In the genomic region with DNA sequence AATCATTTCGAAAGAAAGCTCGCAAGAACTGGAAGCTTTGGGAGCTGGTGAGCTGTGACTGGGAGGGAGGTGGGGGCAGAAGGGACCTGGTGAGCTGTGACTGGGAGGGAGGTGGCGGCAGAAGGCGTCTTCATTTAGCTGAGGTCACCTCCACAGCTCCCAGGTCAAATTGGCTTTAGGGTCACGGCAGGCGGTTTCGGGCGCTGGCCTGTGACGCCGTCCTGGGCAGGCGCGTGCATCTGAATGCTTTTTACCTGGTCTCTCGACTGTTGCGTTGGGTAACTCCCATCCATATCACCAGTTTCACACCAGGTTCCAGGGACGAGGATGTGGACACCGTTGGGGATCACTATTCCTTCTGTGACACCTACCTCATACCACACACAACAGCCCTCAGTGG, we compare ENCODE assay signal across 20 cellular contexts. TPM values are rescaled to one million over a fixed set of nuclear protein-coding genes. Genes with fewer than 3 reads are reported as not detected.
DNase-seq lines count a peak whose midpoint lies in the region; ATAC-seq, FAIRE-seq and TF ChIP-seq lines count a peak whose summit lies in the region.
"Had no signal": no experiment of that assay in that cellular context is flagged by ENCODE, and none has a peak within 500 bp of the region (broad histone marks: within the 10 kb centered on the region; RNA-seq: fewer than 3 reads in every experiment).

No MANE protein-coding gene starts in this region.

- H3K9me3 ChIP-seq in GM12878 (replicated peaks; ENCODE audit: control insufficient read depth, insufficient read depth, low read length), result no peaks in the 10 kb centered on the region; the same call in 2 of the 3 replicates
- H3K9me3 ChIP-seq: BE2C, Caco-2 had no signal

- no peak for TF ChIP-seq EP300 in GM12878 (IDR thresholded peaks at IDR 0.05; ENCODE audit: borderline replicate concordance in 1 of 2, control insufficient read depth in 1 of 2, low read depth in 2 of 2, low read length in 2 of 2)

- no peak for TF ChIP-seq POLR2A in GM12878 (IDR thresholded peaks at IDR 0.05; ENCODE audit: low read depth, low read length)

- H3K36me3 ChIP-seq in GM12878 (ENCODE audit: control insufficient read depth in 2 of 2, insufficient read depth in 2 of 2, low read length in 1 of 2), result no peaks in the 10 kb centered on the region
- H3K36me3 ChIP-seq: BE2C had no signal

- no peaks in the 10 kb centered on the region for H4K20me1 ChIP-seq in GM12878 (ENCODE audit: control insufficient read depth, insufficient read depth)

- RAD21 ChIA-PET in GM12878 (lab: Charles Lee; ENCODE audit: unreplicated experiment), result no interaction called here

- H2AFZ ChIP-seq in GM12878 (ENCODE audit: control insufficient read depth, low read depth, low read length), result no peak overlapping the region

- SMC1A ChIA-PET in GM12878 (lab: Charles Lee; ENCODE audit: uncharacterized antibody, unreplicated experiment), result no interaction called here

- CTCF ChIA-PET in GM12878 (lab: Yijun Ruan, JAX), result interaction anchor here (1.1 kb wide), 1 partner anchor 127 kb away, joined by 3 read pairs; no protein-coding TSS in a partner anchor

- no TSS peak for BruUV-seq in GM12878 (replicated peaks; lab: Mats Ljungman, UMichigan)

- no peaks in the 10 kb centered on the region for H3K79me2 ChIP-seq in GM12878 (ENCODE audit: control insufficient read depth, insufficient read depth, low read length)

- no peak overlapping the region for H3K4me2 ChIP-seq in GM12878 (ENCODE audit: control insufficient read depth, insufficient read depth)

- 75% methylated on average over 14 of the region's 16 CpGs for WGBS in GM12878 (ENCODE audit: insufficient coverage, insufficient replicate concordance, low lambda C conversion rate, missing lambda C conversion rate)

- TF ChIP-seq RAD21 in GM12878 (IDR thresholded peaks at IDR 0.05; ENCODE audit: insufficient read depth, low read depth, low read length), result no peak

- DNase-seq in GM12878 (ENCODE audit: low read depth, low spot score), result no peak
- peak; percentile 72 for DNase-seq in mesenteric fat pad (ENCODE audit: low spot score)
- peak; percentile 0 for DNase-seq in retina
- DNase-seq in stimulated activated CD4-positive, alpha-beta T cell treated with anti-CD3 and anti-CD28 coated beads, Interleukin-1b, Interleukin-23, amount 100 ng/mL, for 48 hours, result no peak
- DNase-seq in amniotic stem cell (lab: John Stamatoyannopoulos, UW), result no peak
- DNase-seq in middle frontal gyrus (ENCODE audit: extremely low spot score, low spot score), result no peak
- DNase-seq: ACHN; BE2C; Caco-2; CD4-positive, alpha-beta T cell; GOT3; H7; HFFc6; IMR-90 had no signal

- no peak overlapping the region for H3K27ac ChIP-seq in GM12878 (ENCODE audit: control insufficient read depth, insufficient read depth)
- H3K27ac ChIP-seq: C4-2B had no signal

- ATAC-seq in GM12878, result no peak
- ATAC-seq: HCT116 had no signal

- H3K9ac ChIP-seq in GM12878 (ENCODE audit: control insufficient read depth, insufficient read depth, low read length), result no peak overlapping the region

- no peak for TF ChIP-seq CTCF in GM12878 (IDR thresholded peaks at IDR 0.05 in 2 of 3, conservative IDR thresholded peaks at IDR 0.05 in 1 of 3; ENCODE audit: control insufficient read depth in 2 of 3, extremely low read depth in 1 of 3, insufficient read depth in 1 of 3, low read depth in 3 of 3, low read length in 3 of 3)

- no peak for FAIRE-seq in GM12878 (lab: Jason Lieb, UNC)
- FAIRE-seq: A204.1, D721Med, G401.6, HTR-8/SVneo had no signal

- intact Hi-C loops in GM12878 (cut with micrococcal nuclease; ENCODE audit: unreplicated experiment), result no loop called here

- no peaks in the 10 kb centered on the region for H3K27me3 ChIP-seq in GM12878 (replicated peaks in 1 of 2; ENCODE audit: control insufficient read depth in 2 of 2, insufficient read depth in 2 of 2, low read length in 1 of 2)
- H3K27me3 ChIP-seq: BE2C had no signal

- in situ Hi-C loops in GM12878 (cut with MboI), result no loop called here

- H3K4me3 ChIP-seq in GM12878, result no peak overlapping the region

- POLR2A ChIA-PET in GM12878 (lab: Charles Lee), result no interaction called here

- peaks cover 20% of the 10 kb centered on the region for H3K4me1 ChIP-seq in GM12878 (ENCODE audit: control insufficient read depth, insufficient read depth, low read length)
- H3K4me1 ChIP-seq: BE2C, Caco-2 had no signal

TF ChIP-seq in GM12878, 131 proteins besides CTCF, POLR2A, EP300 and RAD21:
- TF ChIP-seq IKZF2 (IDR thresholded peaks at IDR 0.05) (no peak), PAX5 (IDR thresholded peaks at IDR 0.05; ENCODE audit: borderline replicate concordance, low read depth, low read length) (peak; percentile 26; the same call in 1 of the 2 replicates), BACH1 (IDR thresholded peaks at IDR 0.05; ENCODE audit: borderline replicate concordance) (no peak)

RNA-seq across cellular contexts. Expression of a gene that starts 29.2 kb away (rescaled TPM):
- total RNA-seq in GM12878 (2013; cell fraction: nucleolus; rRNA removed), result not detected in 2 replicates
- total RNA-seq in GM12878 (2014; rRNA removed) (not detected in 2 replicates), GM12878 (2014; rRNA removed; fragmentation: Illumina TruSeq; extraction: Trizol) (not detected in 2 replicates), GM12878 (2021) (not detected in 2 replicates), mesenteric fat pad (5.9 TPM)
- polyA plus RNA-seq in GM12878 (2011; ENCODE audit: low read depth), result not detected
- polyA plus RNA-seq in GM12878 (2011; rRNA removed) (not detected in 2 replicates), GM12878 (2014; fragmentation: Illumina TruSeq; extraction: Trizol) (not detected in 2 replicates), GM12878 (2014; fragmentation: Nextera tagmentation; extraction: Ambion mirVana) (not detected), GM12878 (2014; rRNA removed) (0.03 TPM in 1 of 2 replicates, not detected in the other), GM12878 (2016; fragmentation: Nextera tagmentation; extraction: Ambion mirVana) (not detected)
- 0.01 TPM in 1 of 2 replicates, not detected in the other for polyA plus RNA-seq in GM12878 (2011; cell fraction: cytosol; rRNA removed)
- 0.04 and 0.13 TPM in 2 replicates for polyA plus RNA-seq in GM12878 (2011; cell fraction: nucleus; rRNA removed)
- 0.03 TPM in 1 of 2 replicates, not detected in the other for polyA plus RNA-seq in GM12878 (2012)
- polyA minus RNA-seq in GM12878 (2011; rRNA and poly(A)+ RNA removed), result not detected in 2 replicates
- polyA minus RNA-seq in GM12878 (2011; cell fraction: cytosol; rRNA and poly(A)+ RNA removed), result not detected in 2 replicates
- not detected in 2 replicates for polyA minus RNA-seq in GM12878 (2011; cell fraction: nucleus; rRNA and poly(A)+ RNA removed)
- total RNA-seq: CD4-positive, alpha-beta T cell; HFFc6 had no signal

RNA-seq across cellular contexts. Expression of a gene that starts 35.2 kb away (rescaled TPM):
- 36.8 and 37.2 TPM in 2 replicates for total RNA-seq in GM12878 (2013; cell fraction: nucleolus; rRNA removed)
- total RNA-seq in GM12878 (2014; rRNA removed), result 9.8 and 11.6 TPM in 2 replicates
- 4.6 and 6.8 TPM in 2 replicates for total RNA-seq in GM12878 (2014; rRNA removed; fragmentation: Illumina TruSeq; extraction: Trizol)
- 22.2 and 23.6 TPM in 2 replicates for total RNA-seq in GM12878 (2021)
- polyA plus RNA-seq in GM12878 (2011; ENCODE audit: low read depth), result 2.4 TPM
- polyA plus RNA-seq in GM12878 (2011; rRNA removed), result 6.5 and 11.6 TPM in 2 replicates
- polyA plus RNA-seq in GM12878 (2011; cell fraction: cytosol; rRNA removed), result 10.5 and 10.7 TPM in 2 replicates
- polyA plus RNA-seq in GM12878 (2011; cell fraction: nucleus; rRNA removed), result 35.7 and 51.2 TPM in 2 replicates
- polyA plus RNA-seq in GM12878 (2012), result 25.2 and 25.4 TPM in 2 replicates
- polyA plus RNA-seq in GM12878 (2014; fragmentation: Illumina TruSeq; extraction: Trizol), result 10.9 and 12.5 TPM in 2 replicates
- polyA plus RNA-seq in GM12878 (2014; fragmentation: Nextera tagmentation; extraction: Ambion mirVana), result under 1 TPM; 0.48 to 0.60 TPM
- 14.9 and 20.6 TPM in 2 replicates for polyA plus RNA-seq in GM12878 (2014; rRNA removed)
- polyA plus RNA-seq in GM12878 (2016; fragmentation: Nextera tagmentation; extraction: Ambion mirVana), result 10 to 100 TPM; 14.6 to 18.4 TPM
- polyA minus RNA-seq in GM12878 (2011; rRNA and poly(A)+ RNA removed), result 18.1 and 23.6 TPM in 2 replicates
- 5.6 and 9.2 TPM in 2 replicates for polyA minus RNA-seq in GM12878 (2011; cell fraction: cytosol; rRNA and poly(A)+ RNA removed)
- 10.2 and 27.7 TPM in 2 replicates for polyA minus RNA-seq in GM12878 (2011; cell fraction: nucleus; rRNA and poly(A)+ RNA removed)
- 53.5 TPM for total RNA-seq in mesenteric fat pad

Comparison
In these comparisons a context has a peak if more than half of its experiments do, and no peak if none do; other contexts are left out.
1. DNase-seq: peak in mesenteric fat pad (single experiment) and retina (single experiment); none in GM12878 (single experiment), stimulated activated CD4-positive, alpha-beta T cell treated with anti-CD3 and anti-CD28 coated beads, Interleukin-1b, Interleukin-23, amount 100 ng/mL, for 48 hours (single experiment), amniotic stem cell (single experiment) and middle frontal gyrus (single experiment).